11 cellular contexts compared by ENCODE assay signal in the genomic region with DNA sequence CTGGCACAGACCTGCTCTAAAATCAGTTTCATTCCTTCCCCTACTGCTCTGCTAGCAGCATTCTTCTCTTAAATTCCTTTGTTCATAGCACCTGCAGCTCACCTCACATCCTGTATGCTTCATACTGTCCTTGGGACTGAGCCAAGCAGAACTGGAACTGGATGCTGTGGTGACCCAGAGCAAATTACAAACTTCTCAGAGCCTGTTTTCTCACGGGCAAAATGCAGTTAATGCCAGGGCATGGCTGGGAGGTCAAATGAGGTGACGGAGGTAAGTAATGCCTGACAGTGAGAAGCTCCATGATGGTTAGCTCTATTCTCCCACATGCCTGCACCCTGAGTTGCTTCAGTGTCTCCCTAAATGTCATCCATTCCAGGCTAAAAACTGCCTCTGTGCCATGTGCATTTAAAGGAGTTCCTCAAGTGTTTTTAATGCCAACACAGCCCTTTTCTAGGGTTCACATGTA. TPM values are rescaled to one million over a fixed set of nuclear protein-coding genes. Genes with fewer than 3 reads are reported as not detected.
DNase-seq lines count a peak whose midpoint lies in the region; ATAC-seq and TF ChIP-seq lines count a peak whose summit lies in the region.
"Had no signal": no experiment of that assay in that cellular context is flagged by ENCODE, and none has a peak within 500 bp of the region (broad histone marks: within the 10 kb centered on the region; RNA-seq: fewer than 3 reads in every experiment).

No MANE protein-coding gene starts in this region.

- ATAC-seq in GM18861 (IDR thresholded peaks at IDR 0.05; ENCODE audit: unreplicated experiment) = peak; percentile 68
- ATAC-seq in GM21825 (IDR thresholded peaks at IDR 0.05; ENCODE audit: unreplicated experiment) = peak; percentile 85

- H3K27ac Mint-ChIP-seq in immature natural killer cell = peak overlapping the region in 5 of 6 donors; percentile 2 to 83 (median 30)
- H3K27ac Mint-ChIP-seq: activated B cell treated with CpG ODN at 0.5 μM for 24 hours; dendritic cell treated with granulocyte-macrophage colony-stimulating factor and Interleukin-4, amounts not matched to agents 40 ng/mL and 50 ng/mL, for 4 days had no signal

- H3K9me3 ChIP-seq in KOPT-K1 (ENCODE audit: insufficient read depth, low read length, poor library complexity, severe bottlenecking) (no peaks in the 10 kb centered on the region), right atrium auricular region (no peaks in the 10 kb centered on the region)

- H3K9me3 Mint-ChIP-seq in immature natural killer cell = no peaks in the 10 kb centered on the region
- H3K9me3 Mint-ChIP-seq: activated B cell treated with CpG ODN at 0.5 μM for 24 hours; dendritic cell treated with granulocyte-macrophage colony-stimulating factor and Interleukin-4, amounts not matched to agents 40 ng/mL and 50 ng/mL, for 4 days had no signal

- peaks cover 0 to 3% (median 0%) of the 10 kb centered on the region in 3 donors for H3K27me3 Mint-ChIP-seq in immature natural killer cell (ENCODE audit: low read depth in 3 of 3)
- H3K27me3 Mint-ChIP-seq: activated B cell treated with CpG ODN at 0.5 μM for 24 hours; dendritic cell treated with granulocyte-macrophage colony-stimulating factor and Interleukin-4, amounts not matched to agents 40 ng/mL and 50 ng/mL, for 4 days had no signal

- no peaks in the 10 kb centered on the region for H3K4me1 ChIP-seq in right atrium auricular region

- no peak overlapping the region for H3K4me3 Mint-ChIP-seq in immature natural killer cell
- H3K4me3 Mint-ChIP-seq: activated B cell treated with CpG ODN at 0.5 μM for 24 hours; dendritic cell treated with granulocyte-macrophage colony-stimulating factor and Interleukin-4, amounts not matched to agents 40 ng/mL and 50 ng/mL, for 4 days had no signal

- peak overlapping the region; percentile 56 for H3K27ac ChIP-seq in KOPT-K1 (ENCODE audit: low read depth, low read length, poor library complexity, severe bottlenecking)
- no peak overlapping the region for H3K27ac ChIP-seq in right atrium auricular region

- DNase-seq in immature natural killer cell = no peak
- no peak for DNase-seq in SIG-M5 (lab: John Stamatoyannopoulos, UW)
- DNase-seq in AML-193 (lab: John Stamatoyannopoulos, UW) = no peak
- DNase-seq in right atrium auricular region (ENCODE audit: low spot score) = no peak
- DNase-seq in activated effector memory CD4-positive, alpha-beta T cell treated with Interleukin-2 at 50 U/mL for 16 hours = no peak
- DNase-seq: activated B cell treated with CpG ODN at 0.5 μM for 24 hours had no signal

- H3K4me1 Mint-ChIP-seq in immature natural killer cell = no peaks in the 10 kb centered on the region
- H3K4me1 Mint-ChIP-seq: activated B cell treated with CpG ODN at 0.5 μM for 24 hours had no signal

- TF ChIP-seq CTCF in right atrium auricular region (IDR thresholded peaks at IDR 0.05) = no peak

- no peak overlapping the region for H3K4me3 ChIP-seq in right atrium auricular region
- H3K4me3 ChIP-seq: lung had no signal

- peaks cover 7 to 20% (median 13%) of the 10 kb centered on the region in 3 donors for H3K36me3 Mint-ChIP-seq in immature natural killer cell

- H3K36me3 ChIP-seq in KOPT-K1 (ENCODE audit: insufficient read depth, low read length) = peaks cover 58% of the 10 kb centered on the region
- peaks cover 55% of the 10 kb centered on the region for H3K36me3 ChIP-seq in right atrium auricular region

- no peaks in the 10 kb centered on the region for H3K27me3 ChIP-seq in right atrium auricular region

RNA-seq across cellular contexts. Expression of a gene that starts 29.7 kb away (rescaled TPM):
- 10 to 100 TPM; 12.8 to 36.8 (median 19.7) TPM for polyA plus RNA-seq in immature natural killer cell
- 1 to 10 TPM; 9.6 to 9.9 TPM for total RNA-seq in right atrium auricular region
